1 cellular context compared by ENCODE assay signal in genomic region chr6:401239-401993, GRCh38.
TF ChIP-seq lines count a peak whose summit lies in the region.

No MANE protein-coding gene starts in this region.

TF ChIP-seq in HepG2, 621 proteins besides CTCF, POLR2A, EP300 and RAD21:
- TF ChIP-seq GABPB1 (CRISPR knock-in tag; IDR thresholded peaks at IDR 0.05) (peak; percentile 14; the same call in 1 of the 2 replicates), IKZF1 (IDR thresholded peaks at IDR 0.05) (no peak), BORCS8-MEF2B (CRISPR knock-in tag; IDR thresholded peaks at IDR 0.05) (peak; percentile 9; the same call in 1 of the 2 replicates), ZNF883 (CRISPR knock-in tag; IDR thresholded peaks at IDR 0.05; ENCODE audit: not compliant biosample characterization) (peak; percentile 30), STAG1 (CRISPR knock-in tag; IDR thresholded peaks at IDR 0.05) (0 out of 2 replicates have a peak, but pooled peaks have one; percentile 16), RXRA (CRISPR knock-in tag; IDR thresholded peaks at IDR 0.05) (peak; percentile 24; the same call in 1 of the 2 replicates), ZNF335 (CRISPR knock-in tag; IDR thresholded peaks at IDR 0.05) (no peak), ATF4 (CRISPR knock-in tag; IDR thresholded peaks at IDR 0.05) (no peak), ZNF777 (CRISPR knock-in tag; IDR thresholded peaks at IDR 0.05) (0 out of 2 replicates have a peak, but pooled peaks have one; percentile 28), ZNF687 (CRISPR knock-in tag; IDR thresholded peaks at IDR 0.05) (peak; percentile 41; the same call in 1 of the 2 replicates), IKZF5 (CRISPR knock-in tag; IDR thresholded peaks at IDR 0.05) (0 out of 2 replicates have a peak, but pooled peaks have one; percentile 28), ARID2 (CRISPR knock-in tag; IDR thresholded peaks at IDR 0.05; ENCODE audit: borderline replicate concordance) (0 out of 2 replicates have a peak, but pooled peaks have one; percentile 38), MAFF (IDR thresholded peaks at IDR 0.05; ENCODE audit: low read depth, low read length) (no peak), JDP2 (CRISPR knock-in tag; IDR thresholded peaks at IDR 0.05; ENCODE audit: borderline replicate concordance) (no peak)
